ENCODE assay signal across 8 cellular contexts in the genomic region with DNA sequence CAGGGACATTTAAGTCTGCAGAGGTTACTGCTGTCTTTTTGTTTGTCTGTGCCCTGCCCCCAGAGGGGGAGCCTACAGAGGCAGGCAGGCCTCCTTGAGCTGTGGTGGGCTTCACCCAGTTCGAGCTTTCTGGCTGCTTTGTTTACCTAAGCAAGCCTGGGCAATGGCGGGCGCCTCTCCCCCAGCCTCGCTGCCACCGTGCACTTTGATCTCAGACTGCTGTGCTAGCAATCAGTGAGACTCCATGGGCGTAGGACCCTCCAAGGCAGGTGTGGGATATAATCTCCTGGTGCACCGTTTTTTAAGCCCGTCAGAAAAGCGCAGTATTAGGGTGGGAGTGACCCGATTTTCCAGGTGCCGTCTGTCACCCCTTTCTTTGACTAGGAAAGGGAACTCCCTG. TPM values are rescaled to one million over a fixed set of nuclear protein-coding genes. Genes with fewer than 3 reads are reported as not detected.
"Had no signal": no experiment of that assay in that cellular context is flagged by ENCODE, and none has a peak within 500 bp of the region (broad histone marks: within the 10 kb centered on the region; RNA-seq: fewer than 3 reads in every experiment).

No MANE protein-coding gene starts in this region.

RNA-seq across cellular contexts. Expression of gene PKP1, which starts 43.7 kb away (rescaled TPM):
- total RNA-seq: OCI-LY7, RPMI7951, SJCRH30, SJSA1, SK-MEL-5 had no signal

RNA-seq across cellular contexts. Expression of gene IGFN1, which starts 49.0 kb away (rescaled TPM):
- total RNA-seq: OCI-LY7, Peyer's patch, Right ventricle myocardium inferior, Right ventricle myocardium superior, SJCRH30 had no signal
